17 cellular contexts compared by ENCODE assay signal in genomic region chr6:6688951-6689350, GRCh38.
DNase-seq lines count a peak whose midpoint lies in the region; ATAC-seq and TF ChIP-seq lines count a peak whose summit lies in the region.
"Had no signal": no experiment of that assay in that cellular context is flagged by ENCODE, and none has a peak within 500 bp of the region (broad histone marks: within the 10 kb centered on the region; RNA-seq: fewer than 3 reads in every experiment).

No MANE protein-coding gene starts in this region.

- H3K4me1 Mint-ChIP-seq in progenitor cell of endocrine pancreas (ENCODE audit: low read depth), result peaks cover 41% of the 10 kb centered on the region

- H3K27me3 Mint-ChIP-seq in progenitor cell of endocrine pancreas, result no peaks in the 10 kb centered on the region

- TF ChIP-seq CTCF in AG10803 (conservative IDR thresholded peaks at IDR 0.05; ENCODE audit: low read length), result no peak
- TF ChIP-seq CTCF in fibroblast of pulmonary artery (IDR thresholded peaks at IDR 0.05; ENCODE audit: low read length, missing control alignments), result no peak
- TF ChIP-seq CTCF in progenitor cell of endocrine pancreas (IDR thresholded peaks at IDR 0.05; ENCODE audit: unreplicated experiment), result no peak

- peak overlapping the region; percentile 61 for H3K27ac ChIP-seq in SK-N-MC

- no peak overlapping the region for H3K9ac ChIP-seq in SK-N-MC (ENCODE audit: insufficient read length)

- H3K4me3 ChIP-seq in AG10803 (ENCODE audit: low read length), result no peak overlapping the region
- no peak overlapping the region for H3K4me3 ChIP-seq in SK-N-MC
- H3K4me3 ChIP-seq in fibroblast of pulmonary artery (replicated peaks; ENCODE audit: low read depth, low read length), result no peak overlapping the region
- H3K4me3 ChIP-seq: HAP-1, tibial nerve had no signal

- H3K36me3 Mint-ChIP-seq in progenitor cell of endocrine pancreas (ENCODE audit: insufficient read depth), result no peaks in the 10 kb centered on the region

- ATAC-seq in GM19328 (IDR thresholded peaks at IDR 0.05; ENCODE audit: unreplicated experiment), result no peak
- ATAC-seq in GM21737 (IDR thresholded peaks at IDR 0.05; ENCODE audit: unreplicated experiment), result no peak
- ATAC-seq: naive thymus-derived CD4-positive, alpha-beta T cell had no signal

- no peak overlapping the region for H3K4me3 Mint-ChIP-seq in progenitor cell of endocrine pancreas (ENCODE audit: low read depth)

- no peaks in the 10 kb centered on the region for H3K9me3 Mint-ChIP-seq in progenitor cell of endocrine pancreas (ENCODE audit: low read depth)

- peak overlapping the region; percentile 96 for H3K27ac Mint-ChIP-seq in progenitor cell of endocrine pancreas

- DNase-seq in AG10803 (ENCODE audit: low read depth) (peak; percentile 19), SK-N-MC (ENCODE audit: low read depth, low spot score) (no peak), fibroblast of pulmonary artery (ENCODE audit: low read depth) (peak; percentile 28), progenitor cell of endocrine pancreas (ENCODE audit: low spot score, unreplicated experiment) (no peak), GF-D8 (lab: John Stamatoyannopoulos, UW) (no peak)
- no peak for DNase-seq in activated CD4-positive, alpha-beta T cell treated with anti-CD3 and anti-CD28 coated beads, Interleukin-2, amount 50 U/mL, for 4 hours
- DNase-seq: activated CD4-positive, CD25-positive, alpha-beta regulatory T cell; activated CD8-positive, alpha-beta memory T cell treated with anti-CD3 and anti-CD28 coated beads, Interleukin-2, amount 50 U/mL, for 4 hours; aorta; Caco-2; hypothalamus; naive thymus-derived CD4-positive, alpha-beta T cell; stimulated activated CD4-positive, alpha-beta T cell treated with anti-CD3 and anti-CD28 coated beads, Interleukin-4, amount 100 ng/mL, for 4 hours had no signal

- no peaks in the 10 kb centered on the region for H3K9me3 ChIP-seq in SK-N-MC (ENCODE audit: low read depth, low read length)
- H3K9me3 ChIP-seq: HAP-1 had no signal

- H3K36me3 ChIP-seq in SK-N-MC (ENCODE audit: insufficient read depth, low read length), result no peaks in the 10 kb centered on the region
- H3K36me3 ChIP-seq: HAP-1, tibial nerve had no signal

Comparison
In these comparisons a context has a peak if more than half of its experiments do, and no peak if none do; other contexts are left out.
1. DNase-seq: peak in AG10803 (single experiment) and fibroblast of pulmonary artery (single experiment); none in SK-N-MC (single experiment), progenitor cell of endocrine pancreas (single experiment), GF-D8 (single experiment) and activated CD4-positive, alpha-beta T cell treated with anti-CD3 and anti-CD28 coated beads, Interleukin-2, amount 50 U/mL, for 4 hours (0 of 2).